19 cellular contexts compared by ENCODE assay signal in genomic region chr2:238975408-238975807, GRCh38.
A peak's percentile ranks its signal among the peaks of the same experiment; 100 is the strongest.
DNase-seq lines count a peak whose midpoint lies in the region; ATAC-seq, FAIRE-seq and TF ChIP-seq lines count a peak whose summit lies in the region.
"Had no signal": no experiment of that assay in that cellular context is flagged by ENCODE, and none has a peak within 500 bp of the region (broad histone marks: within the 10 kb centered on the region; RNA-seq: fewer than 3 reads in every experiment).

No MANE protein-coding gene starts in this region.

- H3K27me3 ChIP-seq in HepG2 (ENCODE audit: control insufficient read depth in 1 of 2, insufficient read depth in 2 of 2, low read length in 2 of 2) (0 out of 5 replicates have a peak, but pooled peaks cover 0 to 9% of the 10 kb centered on the region in 2 experiments), right lobe of liver (no peaks in the 10 kb centered on the region), Panc1 (ENCODE audit: control insufficient read depth, insufficient read depth, low read length) (no peaks in the 10 kb centered on the region), mesenchymal stem cell (ENCODE audit: control insufficient read depth in 1 of 2, insufficient read depth in 1 of 2, low read length in 2 of 2) (peaks cover 0 to 10% of the 10 kb centered on the region in 2 experiments), left ventricle myocardium inferior (ENCODE audit: low read depth) (peaks cover 30% of the 10 kb centered on the region)

- H3K36me3 ChIP-seq in HepG2 (replicated peaks in 1 of 2; ENCODE audit: control insufficient read depth in 1 of 2, insufficient read depth in 2 of 2, low read length in 2 of 2) = no peaks in the 10 kb centered on the region
- no peaks in the 10 kb centered on the region for H3K36me3 ChIP-seq in right lobe of liver
- H3K36me3 ChIP-seq in Panc1 (ENCODE audit: control insufficient read depth, insufficient read depth, low read length) = no peaks in the 10 kb centered on the region
- no peaks in the 10 kb centered on the region for H3K36me3 ChIP-seq in mesenchymal stem cell (ENCODE audit: control insufficient read depth in 1 of 2, insufficient read depth in 2 of 2, low read depth in 1 of 2, low read length in 2 of 2)
- H3K36me3 ChIP-seq in left ventricle myocardium inferior = no peaks in the 10 kb centered on the region

- TF ChIP-seq CTCF in HepG2 (CRISPR knock-in tag; IDR thresholded peaks at IDR 0.05) (no peak), right lobe of liver (IDR thresholded peaks at IDR 0.05) (no peak), Panc1 (IDR thresholded peaks at IDR 0.05) (no peak), left ventricle myocardium inferior (IDR thresholded peaks at IDR 0.05; ENCODE audit: borderline replicate concordance) (no peak)

- WGBS in HepG2 (ENCODE audit: low lambda C conversion rate) = 1% methylated on average over 2 of the region's 2 CpGs
- 29% methylated on average over 2 of the region's 2 CpGs for WGBS in right lobe of liver (ENCODE audit: insufficient coverage, low coverage, low lambda C conversion rate, missing lambda C conversion rate)
- WGBS in mesenchymal stem cell = 72% methylated on average over 2 of the region's 2 CpGs

- H3K9me3 ChIP-seq in HepG2 (ENCODE audit: low read length) (no peaks in the 10 kb centered on the region), right lobe of liver (no peaks in the 10 kb centered on the region), Panc1 (ENCODE audit: control insufficient read depth, insufficient read depth, low read depth, low read length) (peaks cover 22% of the 10 kb centered on the region), mesenchymal stem cell (ENCODE audit: control insufficient read depth, low read length) (no peaks in the 10 kb centered on the region), left ventricle myocardium inferior (replicated peaks) (peaks cover 27% of the 10 kb centered on the region)

- H4K91ac ChIP-seq in mesenchymal stem cell (ENCODE audit: low read length) = no peak overlapping the region

- no peak for DNase-seq in HepG2 (ENCODE audit: low spot score)
- DNase-seq in right lobe of liver = no peak
- no peak for DNase-seq in Panc1 (ENCODE audit: low read depth, low spot score)
- DNase-seq in mesenchymal stem cell = no peak
- DNase-seq in left ventricle myocardium inferior = no peak
- DNase-seq: CD8-positive, alpha-beta T cell; COR-L47; DMS153; DMS79 treated with DMSO at 0.1 percent for 48 hours; EL; HCEC 1CT; IMR-90; KBM-7 had no signal

- no peak overlapping the region for H2BK5ac ChIP-seq in mesenchymal stem cell (ENCODE audit: low read depth, low read length, poor library complexity, severe bottlenecking)

- no peak overlapping the region for H2AK5ac ChIP-seq in mesenchymal stem cell (ENCODE audit: low read length, severe bottlenecking)

- no peak for TF ChIP-seq RAD21 in HepG2 (CRISPR knock-in tag; IDR thresholded peaks at IDR 0.05)

- H2BK120ac ChIP-seq in mesenchymal stem cell (ENCODE audit: low read depth, low read length) = no peak overlapping the region

- H3K79me2 ChIP-seq in HepG2 (ENCODE audit: insufficient read depth, low read length) = no peaks in the 10 kb centered on the region

- no peak overlapping the region for H3K4ac ChIP-seq in mesenchymal stem cell (ENCODE audit: low read depth in 1 of 2, low read length in 2 of 2)

- no peak overlapping the region for H2AFZ ChIP-seq in HepG2 (ENCODE audit: low read length)
- no peak overlapping the region for H2AFZ ChIP-seq in mesenchymal stem cell (ENCODE audit: low read depth, low read length)

- no peaks in the 10 kb centered on the region for H3K79me1 ChIP-seq in mesenchymal stem cell (replicated peaks; ENCODE audit: low read length, poor library complexity, severe bottlenecking)

- TF ChIP-seq POLR2A in HepG2 (IDR thresholded peaks at IDR 0.05; ENCODE audit: insufficient read depth in 1 of 2, low read depth in 2 of 2, low read length in 2 of 2) = no peak
- no peak for TF ChIP-seq POLR2A in right lobe of liver (IDR thresholded peaks at IDR 0.05)

- H3K14ac ChIP-seq in mesenchymal stem cell (ENCODE audit: low read length in 2 of 2) = no peak overlapping the region

- H3K18ac ChIP-seq in mesenchymal stem cell (ENCODE audit: low read depth in 1 of 2, low read length in 2 of 2) = no peak overlapping the region

- H4K20me1 ChIP-seq in HepG2 (ENCODE audit: insufficient read depth, low read length) = no peaks in the 10 kb centered on the region; the same call in 1 of the 2 replicates

- no peak overlapping the region for H3K4me2 ChIP-seq in HepG2 (ENCODE audit: low read depth, low read length)
- no peak overlapping the region for H3K4me2 ChIP-seq in mesenchymal stem cell (ENCODE audit: low read length, poor library complexity, severe bottlenecking)

- no peak for FAIRE-seq in HepG2 (lab: Jason Lieb, UNC)
- FAIRE-seq: D721Med, G401.6, GM12891 had no signal

- no peak overlapping the region for H3K23ac ChIP-seq in mesenchymal stem cell (ENCODE audit: low read length in 2 of 2)

- H4K8ac ChIP-seq in mesenchymal stem cell (ENCODE audit: low read length) = no peak overlapping the region

- H3K9ac ChIP-seq in HepG2 (ENCODE audit: insufficient read depth, low read depth, low read length) = no peak overlapping the region
- peak overlapping the region; percentile 39 for H3K9ac ChIP-seq in mesenchymal stem cell (ENCODE audit: low read length)

- intact Hi-C loops in HepG2 (cut with micrococcal nuclease; ENCODE audit: unreplicated experiment) = no loop called here
- intact Hi-C loops in right lobe of liver (cut with DNase I) = no loop called here
- intact Hi-C loops in Panc1 (cut with micrococcal nuclease; ENCODE audit: unreplicated experiment) = no loop called here
- intact Hi-C loops in left ventricle myocardium inferior (cut with micrococcal nuclease) = no loop called here

- TF ChIP-seq EP300 in HepG2 (IDR thresholded peaks at IDR 0.05; ENCODE audit: low read depth in 2 of 2, low read length in 2 of 2) = no peak
- TF ChIP-seq EP300 in HepG2 (CRISPR knock-in tag; IDR thresholded peaks at IDR 0.05; ENCODE audit: borderline replicate concordance) = no peak

- H3K4me1 ChIP-seq in HepG2 (ENCODE audit: insufficient read depth, low read length) (no peaks in the 10 kb centered on the region), right lobe of liver (no peaks in the 10 kb centered on the region), Panc1 (ENCODE audit: control insufficient read depth, insufficient read depth, low read length) (peaks cover 23% of the 10 kb centered on the region), mesenchymal stem cell (ENCODE audit: control insufficient read depth, insufficient read depth, low read depth, low read length) (peaks cover 7% of the 10 kb centered on the region), left ventricle myocardium inferior (no peaks in the 10 kb centered on the region)

- CTCF ChIA-PET in HepG2 (lab: Yijun Ruan, JAX; ENCODE audit: low intra/inter-chr PET ratio, low total read pairs) (no interaction called here), Panc1 (lab: Charles Lee) (interaction anchor here (1.2 kb wide), 1 partner anchor 190 kb away, joined by 3 read pairs; no protein-coding TSS in a partner anchor)

- no peak overlapping the region for H2BK12ac ChIP-seq in mesenchymal stem cell (ENCODE audit: low read length in 2 of 2)

- H3K27ac ChIP-seq in HepG2 (ENCODE audit: extremely low read length, insufficient read depth, low read length) (no peak overlapping the region), right lobe of liver (no peak overlapping the region), Panc1 (ENCODE audit: low read length) (peak overlapping the region; percentile 72), mesenchymal stem cell (ENCODE audit: low read length, poor library complexity, severe bottlenecking) (no peak overlapping the region), left ventricle myocardium inferior (replicated peaks) (no peak overlapping the region)
- H3K27ac ChIP-seq: HL-60 had no signal

- BruUV-seq in HepG2 (replicated peaks; lab: Mats Ljungman, UMichigan) (no TSS peak), Panc1 (replicated peaks; lab: Mats Ljungman, UMichigan) (no TSS peak)

- H2BK15ac ChIP-seq in mesenchymal stem cell (ENCODE audit: low read depth, poor library complexity, severe bottlenecking) = no peak overlapping the region

- H3K4me3 ChIP-seq in HepG2 (replicated peaks in 1 of 3; ENCODE audit: insufficient read depth in 1 of 3, low read depth in 2 of 3, low read length in 3 of 3) (no peak overlapping the region), right lobe of liver (no peak overlapping the region), Panc1 (ENCODE audit: low read depth in 2 of 2, low read length in 2 of 2) (no peak overlapping the region), mesenchymal stem cell (ENCODE audit: insufficient read depth in 1 of 2, low read depth in 1 of 2, low read length in 2 of 2) (no peak overlapping the region), left ventricle myocardium inferior (no peak overlapping the region)

- POLR2A ChIA-PET in HepG2 (lab: Yijun Ruan, JAX) = no interaction called here
- POLR2A ChIA-PET in Panc1 (lab: Charles Lee) = no interaction called here

- in situ Hi-C loops in HepG2 (cut with HindIII; ENCODE audit: extremely low pct_ligation_motif_present, low pct_unique_long_range_greater_than_20kb) (no loop called here), Panc1 (cut with HindIII; ENCODE audit: low pct_unique_long_range_greater_than_20kb, low sequenced_read_pairs) (no loop called here)

- ATAC-seq in HepG2 (no peak), right lobe of liver (no peak), Panc1 (no peak), GM21737 (IDR thresholded peaks at IDR 0.05; ENCODE audit: unreplicated experiment) (no peak), HG03571 (IDR thresholded peaks at IDR 0.05; ENCODE audit: unreplicated experiment) (no peak)
- ATAC-seq: CD8-positive, alpha-beta T cell had no signal

TF ChIP-seq in HepG2, 621 proteins besides CTCF, POLR2A, EP300 and RAD21:
- TF ChIP-seq ZNF160 (CRISPR knock-in tag; IDR thresholded peaks at IDR 0.05) = peak; percentile 62; the same call in 1 of the 2 replicates
- no peak for TF ChIP-seq ZNF256 (CRISPR knock-in tag; conservative IDR thresholded peaks at IDR 0.05)
